In the genomic region with DNA sequence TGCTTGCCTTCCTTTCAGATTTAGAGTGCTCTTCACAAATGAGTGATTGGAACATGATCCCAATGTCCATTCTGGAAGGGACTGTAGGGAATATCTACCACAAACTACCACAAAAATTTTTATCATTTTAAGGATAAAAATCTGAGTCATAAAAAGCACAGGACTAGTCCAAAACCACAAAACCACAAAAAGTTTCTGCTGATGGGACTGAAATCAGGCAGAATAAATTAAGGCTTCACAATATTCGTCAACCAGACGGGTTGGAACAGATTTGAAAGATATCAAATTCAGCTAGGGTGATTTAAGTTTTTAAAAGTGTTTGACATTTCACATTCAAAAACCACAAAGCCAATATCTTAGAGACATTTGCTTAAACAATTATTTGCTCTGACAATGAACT, we compare ENCODE assay signal across 14 cellular contexts.
A peak's percentile ranks its signal among the peaks of the same experiment; 100 is the strongest.
DNase-seq lines count a peak whose midpoint lies in the region; TF ChIP-seq lines count a peak whose summit lies in the region.
"Had no signal": no experiment of that assay in that cellular context is flagged by ENCODE, and none has a peak within 500 bp of the region (broad histone marks: within the 10 kb centered on the region; RNA-seq: fewer than 3 reads in every experiment).

No MANE protein-coding gene starts in this region.

- POLR2A ChIA-PET in SK-N-SH (lab: Yijun Ruan, JAX): no interaction called here

- peaks cover 1% of the 10 kb centered on the region; the same call in 1 of the 2 replicates for H3K27me3 Mint-ChIP-seq in HFFc6 (ENCODE audit: insufficient read depth)

- DNase-seq in HFFc6 (peak; percentile 34), SK-N-SH (no peak), fibroblast of peridontal ligament (ENCODE audit: extremely low read depth) (peak; percentile 97), stromal cell of bone marrow (ENCODE audit: low read depth) (peak; percentile 82), NCI-H82 treated with DMSO at 0.1 percent for 48 hours (lab: John Stamatoyannopoulos, UW; ENCODE audit: unreplicated experiment) (no peak), SIG-M5 (lab: John Stamatoyannopoulos, UW) (no peak), DMS 273 treated with DMSO at 0.1 percent for 48 hours (lab: John Stamatoyannopoulos, UW) (no peak)
- DNase-seq: amygdala; CD8-positive, alpha-beta T cell; hypothalamus; MV-4-11; NCI-H345; PC-9 had no signal

- H3K4me3 ChIP-seq in SK-N-SH (ENCODE audit: low read depth in 2 of 2, low read length in 1 of 2): no peak overlapping the region
- H3K4me3 ChIP-seq: PC-9 had no signal

- no peaks in the 10 kb centered on the region for H3K9me3 ChIP-seq in SK-N-SH

- peaks cover 31% of the 10 kb centered on the region for H3K4me1 Mint-ChIP-seq in HFFc6 (ENCODE audit: low read depth)

- peaks cover 0 to 11% of the 10 kb centered on the region in 2 experiments; a peak in 2 of 4 replicates for H3K4me1 ChIP-seq in SK-N-SH (ENCODE audit: control insufficient read depth in 1 of 2, insufficient read depth in 2 of 2, low read depth in 1 of 2, low read length in 1 of 2)

- 15% methylated on average over 2 of the region's 2 CpGs for WGBS in SK-N-SH (ENCODE audit: low lambda C conversion rate)

- H3K36me3 ChIP-seq in SK-N-SH (replicated peaks in 1 of 2; ENCODE audit: control insufficient read depth in 1 of 2, insufficient read depth in 2 of 2, low read length in 1 of 2): peaks cover 0 to 5% of the 10 kb centered on the region in 2 experiments

- no peaks in the 10 kb centered on the region for H3K79me2 ChIP-seq in SK-N-SH (ENCODE audit: insufficient read depth)

- H3K9me3 Mint-ChIP-seq in HFFc6: peaks cover 8% of the 10 kb centered on the region; the same call in 1 of the 2 replicates
- H3K9me3 Mint-ChIP-seq: CD8-positive, alpha-beta T cell; T-helper 1 cell treated with Interleukin-12 subunit alpha and Interleukin-12 subunit beta and Interleukin-4 antibody, amounts not matched to agents 30 μg/mL and 1 μg/mL, for 36 hours had no signal

- H3K9ac ChIP-seq in SK-N-SH: no peak overlapping the region

- H3K27me3 ChIP-seq in SK-N-SH (ENCODE audit: insufficient read depth): no peaks in the 10 kb centered on the region

- no peaks in the 10 kb centered on the region for H4K20me1 ChIP-seq in SK-N-SH (ENCODE audit: insufficient read depth)

- TF ChIP-seq EP300 in SK-N-SH (IDR thresholded peaks at IDR 0.05; ENCODE audit: borderline replicate concordance in 1 of 2, low read depth in 1 of 2, low read length in 1 of 2): peak in 1 of 2 experiments; percentile 91; a peak in 2 of 4 replicates

- H3F3A ChIP-seq in SK-N-SH (replicated peaks; ENCODE audit: insufficient read depth): peaks cover 12% of the 10 kb centered on the region

- H3K27ac Mint-ChIP-seq in HFFc6: no peak overlapping the region
- H3K27ac Mint-ChIP-seq: CD8-positive, alpha-beta T cell; T-helper 1 cell treated with Interleukin-12 subunit alpha and Interleukin-12 subunit beta and Interleukin-4 antibody, amounts not matched to agents 30 μg/mL and 1 μg/mL, for 36 hours had no signal

- no peak overlapping the region for H3K4me3 Mint-ChIP-seq in HFFc6
- H3K4me3 Mint-ChIP-seq: CD8-positive, alpha-beta T cell; T-helper 1 cell treated with Interleukin-12 subunit alpha and Interleukin-12 subunit beta and Interleukin-4 antibody, amounts not matched to agents 30 μg/mL and 1 μg/mL, for 36 hours had no signal

- TF ChIP-seq CTCF in HFFc6 (IDR thresholded peaks at IDR 0.05) (no peak), SK-N-SH (IDR thresholded peaks at IDR 0.05) (no peak)

- H3K4me2 ChIP-seq in SK-N-SH: no peak overlapping the region
- H3K4me2 ChIP-seq: PC-9 had no signal

- CTCF ChIA-PET in SK-N-SH (lab: Yijun Ruan, JAX): interaction anchor here (1.4 kb wide), 1 partner anchor 11 kb away, joined by 4 read pairs; no protein-coding TSS in a partner anchor

- no peak overlapping the region for H2AFZ ChIP-seq in SK-N-SH (ENCODE audit: low read depth)
- H2AFZ ChIP-seq: PC-9 had no signal

- H3K36me3 Mint-ChIP-seq in HFFc6 (ENCODE audit: low read depth): peaks cover 16% of the 10 kb centered on the region
- H3K36me3 Mint-ChIP-seq: CD8-positive, alpha-beta T cell had no signal

- no peak for TF ChIP-seq RAD21 in SK-N-SH (IDR thresholded peaks at IDR 0.05; ENCODE audit: low read length)

- no peaks in the 10 kb centered on the region for H3K9me2 ChIP-seq in SK-N-SH

- H3K27ac ChIP-seq in SK-N-SH (ENCODE audit: low read depth in 2 of 2, low read length in 1 of 2): 0 out of 4 replicates have a peak overlapping the region, but pooled peaks of 1 of the 2 experiments have one; percentile 6
- H3K27ac ChIP-seq: PC-9 had no signal

TF ChIP-seq in SK-N-SH, 30 proteins besides CTCF, POLR2A, EP300 and RAD21 (continues in another document):
- TF ChIP-seq POLR2AphosphoS5 (IDR thresholded peaks at IDR 0.05; ENCODE audit: low read depth, low read length): peak; percentile 77
- no peak for TF ChIP-seq SMC3 (IDR thresholded peaks at IDR 0.05; ENCODE audit: low read depth, low read length)
- TF ChIP-seq, protein P1, sequence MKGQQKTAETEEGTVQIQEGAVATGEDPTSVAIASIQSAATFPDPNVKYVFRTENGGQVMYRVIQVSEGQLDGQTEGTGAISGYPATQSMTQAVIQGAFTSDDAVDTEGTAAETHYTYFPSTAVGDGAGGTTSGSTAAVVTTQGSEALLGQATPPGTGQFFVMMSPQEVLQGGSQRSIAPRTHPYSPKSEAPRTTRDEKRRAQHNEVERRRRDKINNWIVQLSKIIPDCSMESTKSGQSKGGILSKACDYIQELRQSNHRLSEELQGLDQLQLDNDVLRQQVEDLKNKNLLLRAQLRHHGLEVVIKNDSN (IDR thresholded peaks at IDR 0.05; ENCODE audit: borderline replicate concordance, low read depth): no peak
- TF ChIP-seq RCOR1 (IDR thresholded peaks at IDR 0.05; ENCODE audit: low read length): no peak
- peak; percentile 91 for TF ChIP-seq JUND (IDR thresholded peaks at IDR 0.05)
- TF ChIP-seq MEF2A (IDR thresholded peaks at IDR 0.05; ENCODE audit: borderline replicate concordance, low read depth): peak; percentile 66
- TF ChIP-seq SIN3A (IDR thresholded peaks at IDR 0.05; ENCODE audit: borderline replicate concordance, low read depth, low read length): no peak; the same call in 1 of the 2 replicates
- 0 out of 2 replicates have a peak, but pooled peaks have one; percentile 34 for TF ChIP-seq ELF1 (IDR thresholded peaks at IDR 0.05)
- no peak for TF ChIP-seq EZH2phosphoT487 (IDR thresholded peaks at IDR 0.05; ENCODE audit: borderline replicate concordance, low read depth)
- TF ChIP-seq RFX5 (IDR thresholded peaks at IDR 0.05; ENCODE audit: low read length): no peak
- TF ChIP-seq, protein P2, sequence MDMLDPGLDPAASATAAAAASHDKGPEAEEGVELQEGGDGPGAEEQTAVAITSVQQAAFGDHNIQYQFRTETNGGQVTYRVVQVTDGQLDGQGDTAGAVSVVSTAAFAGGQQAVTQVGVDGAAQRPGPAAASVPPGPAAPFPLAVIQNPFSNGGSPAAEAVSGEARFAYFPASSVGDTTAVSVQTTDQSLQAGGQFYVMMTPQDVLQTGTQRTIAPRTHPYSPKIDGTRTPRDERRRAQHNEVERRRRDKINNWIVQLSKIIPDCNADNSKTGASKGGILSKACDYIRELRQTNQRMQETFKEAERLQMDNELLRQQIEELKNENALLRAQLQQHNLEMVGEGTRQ (IDR thresholded peaks at IDR 0.05; ENCODE audit: borderline replicate concordance, low read depth, low read length): no peak
- no peak for TF ChIP-seq NRF1 (IDR thresholded peaks at IDR 0.05; ENCODE audit: low read depth, low read length)
- peak; percentile 71; the same call in 1 of the 2 replicates for TF ChIP-seq FOSL2 (IDR thresholded peaks at IDR 0.05; ENCODE audit: borderline replicate concordance, low read depth)
- TF ChIP-seq FOXJ3 (CRISPR knock-in tag; IDR thresholded peaks at IDR 0.05): no peak
- no peak for TF ChIP-seq CHD2 (IDR thresholded peaks at IDR 0.05; ENCODE audit: low read length, partially characterized antibody)
- TF ChIP-seq, protein P3, sequence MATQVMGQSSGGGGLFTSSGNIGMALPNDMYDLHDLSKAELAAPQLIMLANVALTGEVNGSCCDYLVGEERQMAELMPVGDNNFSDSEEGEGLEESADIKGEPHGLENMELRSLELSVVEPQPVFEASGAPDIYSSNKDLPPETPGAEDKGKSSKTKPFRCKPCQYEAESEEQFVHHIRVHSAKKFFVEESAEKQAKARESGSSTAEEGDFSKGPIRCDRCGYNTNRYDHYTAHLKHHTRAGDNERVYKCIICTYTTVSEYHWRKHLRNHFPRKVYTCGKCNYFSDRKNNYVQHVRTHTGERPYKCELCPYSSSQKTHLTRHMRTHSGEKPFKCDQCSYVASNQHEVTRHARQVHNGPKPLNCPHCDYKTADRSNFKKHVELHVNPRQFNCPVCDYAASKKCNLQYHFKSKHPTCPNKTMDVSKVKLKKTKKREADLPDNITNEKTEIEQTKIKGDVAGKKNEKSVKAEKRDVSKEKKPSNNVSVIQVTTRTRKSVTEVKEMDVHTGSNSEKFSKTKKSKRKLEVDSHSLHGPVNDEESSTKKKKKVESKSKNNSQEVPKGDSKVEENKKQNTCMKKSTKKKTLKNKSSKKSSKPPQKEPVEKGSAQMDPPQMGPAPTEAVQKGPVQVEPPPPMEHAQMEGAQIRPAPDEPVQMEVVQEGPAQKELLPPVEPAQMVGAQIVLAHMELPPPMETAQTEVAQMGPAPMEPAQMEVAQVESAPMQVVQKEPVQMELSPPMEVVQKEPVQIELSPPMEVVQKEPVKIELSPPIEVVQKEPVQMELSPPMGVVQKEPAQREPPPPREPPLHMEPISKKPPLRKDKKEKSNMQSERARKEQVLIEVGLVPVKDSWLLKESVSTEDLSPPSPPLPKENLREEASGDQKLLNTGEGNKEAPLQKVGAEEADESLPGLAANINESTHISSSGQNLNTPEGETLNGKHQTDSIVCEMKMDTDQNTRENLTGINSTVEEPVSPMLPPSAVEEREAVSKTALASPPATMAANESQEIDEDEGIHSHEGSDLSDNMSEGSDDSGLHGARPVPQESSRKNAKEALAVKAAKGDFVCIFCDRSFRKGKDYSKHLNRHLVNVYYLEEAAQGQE (IDR thresholded peaks at IDR 0.05; ENCODE audit: low read depth, low read length): no peak
- peak; percentile 75 for TF ChIP-seq FOXM1 (IDR thresholded peaks at IDR 0.05; ENCODE audit: low read depth)
- TF ChIP-seq, protein P4, sequence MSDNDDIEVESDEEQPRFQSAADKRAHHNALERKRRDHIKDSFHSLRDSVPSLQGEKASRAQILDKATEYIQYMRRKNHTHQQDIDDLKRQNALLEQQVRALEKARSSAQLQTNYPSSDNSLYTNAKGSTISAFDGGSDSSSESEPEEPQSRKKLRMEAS (IDR thresholded peaks at IDR 0.05; ENCODE audit: low read depth): no peak

Comparison
In these comparisons a context has a peak if more than half of its experiments do, and no peak if none do; other contexts are left out.
1. DNase-seq: peak in HFFc6 (single experiment), fibroblast of peridontal ligament (single experiment) and stromal cell of bone marrow (single experiment); none in SK-N-SH (single experiment), NCI-H82 treated with DMSO at 0.1 percent for 48 hours (single experiment), SIG-M5 (single experiment) and DMS 273 treated with DMSO at 0.1 percent for 48 hours (single experiment).